In the genomic region with DNA sequence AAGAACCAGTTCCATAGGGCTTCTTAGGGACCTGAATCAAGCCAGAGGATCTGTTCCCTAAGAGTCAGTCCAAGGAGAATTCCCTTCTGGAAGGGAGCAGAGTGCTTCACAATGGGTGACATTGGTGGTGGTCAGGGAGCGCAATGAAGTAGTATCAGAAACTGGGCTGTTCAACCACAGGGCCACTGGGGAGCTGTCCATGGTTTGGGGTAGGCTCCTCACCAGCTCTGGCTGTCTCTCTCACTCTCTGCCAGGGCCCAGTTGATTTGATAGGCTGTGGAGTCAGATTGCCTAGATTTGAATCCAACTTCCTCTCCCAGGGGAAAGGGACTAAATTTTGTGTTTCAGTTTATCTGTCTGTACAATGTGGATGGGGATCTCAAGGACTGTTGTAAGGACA, we compare ENCODE assay signal across 1 cellular context.
TF ChIP-seq lines count a peak whose summit lies in the region.

No MANE protein-coding gene starts in this region.

TF ChIP-seq in A549, 52 proteins besides CTCF, POLR2A, EP300 and RAD21 (continued from another document):
- TF ChIP-seq, protein P1, sequence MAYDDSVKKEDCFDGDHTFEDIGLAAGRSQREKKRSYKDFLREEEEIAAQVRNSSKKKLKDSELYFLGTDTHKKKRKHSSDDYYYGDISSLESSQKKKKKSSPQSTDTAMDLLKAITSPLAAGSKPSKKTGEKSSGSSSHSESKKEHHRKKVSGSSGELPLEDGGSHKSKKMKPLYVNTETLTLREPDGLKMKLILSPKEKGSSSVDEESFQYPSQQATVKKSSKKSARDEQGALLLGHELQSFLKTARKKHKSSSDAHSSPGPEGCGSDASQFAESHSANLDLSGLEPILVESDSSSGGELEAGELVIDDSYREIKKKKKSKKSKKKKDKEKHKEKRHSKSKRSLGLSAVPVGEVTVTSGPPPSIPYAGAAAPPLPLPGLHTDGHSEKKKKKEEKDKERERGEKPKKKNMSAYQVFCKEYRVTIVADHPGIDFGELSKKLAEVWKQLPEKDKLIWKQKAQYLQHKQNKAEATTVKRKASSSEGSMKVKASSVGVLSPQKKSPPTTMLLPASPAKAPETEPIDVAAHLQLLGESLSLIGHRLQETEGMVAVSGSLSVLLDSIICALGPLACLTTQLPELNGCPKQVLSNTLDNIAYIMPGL (CRISPR knock-in tag; IDR thresholded peaks at IDR 0.05; ENCODE audit: borderline replicate concordance), result no peak
- TF ChIP-seq, protein P2, sequence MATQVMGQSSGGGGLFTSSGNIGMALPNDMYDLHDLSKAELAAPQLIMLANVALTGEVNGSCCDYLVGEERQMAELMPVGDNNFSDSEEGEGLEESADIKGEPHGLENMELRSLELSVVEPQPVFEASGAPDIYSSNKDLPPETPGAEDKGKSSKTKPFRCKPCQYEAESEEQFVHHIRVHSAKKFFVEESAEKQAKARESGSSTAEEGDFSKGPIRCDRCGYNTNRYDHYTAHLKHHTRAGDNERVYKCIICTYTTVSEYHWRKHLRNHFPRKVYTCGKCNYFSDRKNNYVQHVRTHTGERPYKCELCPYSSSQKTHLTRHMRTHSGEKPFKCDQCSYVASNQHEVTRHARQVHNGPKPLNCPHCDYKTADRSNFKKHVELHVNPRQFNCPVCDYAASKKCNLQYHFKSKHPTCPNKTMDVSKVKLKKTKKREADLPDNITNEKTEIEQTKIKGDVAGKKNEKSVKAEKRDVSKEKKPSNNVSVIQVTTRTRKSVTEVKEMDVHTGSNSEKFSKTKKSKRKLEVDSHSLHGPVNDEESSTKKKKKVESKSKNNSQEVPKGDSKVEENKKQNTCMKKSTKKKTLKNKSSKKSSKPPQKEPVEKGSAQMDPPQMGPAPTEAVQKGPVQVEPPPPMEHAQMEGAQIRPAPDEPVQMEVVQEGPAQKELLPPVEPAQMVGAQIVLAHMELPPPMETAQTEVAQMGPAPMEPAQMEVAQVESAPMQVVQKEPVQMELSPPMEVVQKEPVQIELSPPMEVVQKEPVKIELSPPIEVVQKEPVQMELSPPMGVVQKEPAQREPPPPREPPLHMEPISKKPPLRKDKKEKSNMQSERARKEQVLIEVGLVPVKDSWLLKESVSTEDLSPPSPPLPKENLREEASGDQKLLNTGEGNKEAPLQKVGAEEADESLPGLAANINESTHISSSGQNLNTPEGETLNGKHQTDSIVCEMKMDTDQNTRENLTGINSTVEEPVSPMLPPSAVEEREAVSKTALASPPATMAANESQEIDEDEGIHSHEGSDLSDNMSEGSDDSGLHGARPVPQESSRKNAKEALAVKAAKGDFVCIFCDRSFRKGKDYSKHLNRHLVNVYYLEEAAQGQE (IDR thresholded peaks at IDR 0.05), result peak; percentile 86
